24 cellular contexts compared by ENCODE assay signal in the genomic region with DNA sequence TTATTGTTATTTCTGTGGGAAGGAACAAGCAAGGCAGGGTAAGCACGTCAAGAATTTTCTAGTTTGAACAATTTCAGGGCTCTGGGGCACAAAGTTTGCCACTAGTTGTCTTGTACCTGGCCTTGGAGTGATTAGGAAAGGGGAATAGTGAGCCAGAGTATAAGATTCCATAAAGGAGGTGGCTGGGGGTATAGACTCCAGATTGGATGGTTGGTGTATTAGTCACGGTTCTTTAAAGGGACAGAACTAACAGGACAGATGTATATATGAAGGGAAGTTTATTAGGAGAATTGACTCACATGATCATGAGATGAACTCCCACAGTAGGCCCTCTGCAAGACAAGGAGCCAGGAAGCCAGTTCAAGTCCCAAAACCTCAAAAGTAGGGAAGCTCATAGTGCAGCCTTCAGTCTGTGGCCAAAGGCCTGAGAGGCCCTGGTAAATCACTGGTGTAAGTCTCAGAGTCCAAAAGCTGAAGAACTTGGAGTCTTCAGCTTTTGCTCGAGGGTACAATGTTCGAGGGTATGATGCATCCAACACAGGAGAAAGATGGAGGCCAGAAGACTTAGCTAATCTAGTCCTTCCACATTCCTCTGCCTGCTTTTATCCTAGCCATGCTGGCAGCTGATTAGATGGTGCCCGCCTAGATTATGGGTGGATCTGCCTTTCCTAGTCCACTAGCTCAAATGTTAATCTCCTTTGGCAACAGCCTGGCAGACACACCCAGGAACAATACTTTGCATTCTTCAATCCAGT. TPM values are rescaled to one million over a fixed set of nuclear protein-coding genes. Genes with fewer than 3 reads are reported as not detected.
DNase-seq lines count a peak whose midpoint lies in the region; ATAC-seq, FAIRE-seq and TF ChIP-seq lines count a peak whose summit lies in the region.
"Had no signal": no experiment of that assay in that cellular context is flagged by ENCODE, and none has a peak within 500 bp of the region (broad histone marks: within the 10 kb centered on the region; RNA-seq: fewer than 3 reads in every experiment).

No MANE protein-coding gene starts in this region.

- intact Hi-C loops in PC-3 (cut with micrococcal nuclease), result no loop called here

- H3K79me1 ChIP-seq in mesenchymal stem cell (replicated peaks; ENCODE audit: low read length, poor library complexity, severe bottlenecking), result no peaks in the 10 kb centered on the region

- H2BK5ac ChIP-seq in mesenchymal stem cell (ENCODE audit: low read depth, low read length, poor library complexity, severe bottlenecking), result no peak overlapping the region

- POLR2A ChIA-PET in PC-3 (lab: Charles Lee; ENCODE audit: unreplicated experiment), result no interaction called here

- H3K4me3 ChIP-seq in PC-3 (ENCODE audit: low read length) (no peak overlapping the region), epithelial cell of esophagus (ENCODE audit: low read length) (no peak overlapping the region), mesenchymal stem cell (ENCODE audit: insufficient read depth in 1 of 2, low read depth in 1 of 2, low read length in 2 of 2) (no peak overlapping the region)
- H3K4me3 ChIP-seq: MG63 had no signal

- peak overlapping the region; percentile 27 for H4K91ac ChIP-seq in mesenchymal stem cell (ENCODE audit: low read length)

- no peak overlapping the region for H4K8ac ChIP-seq in mesenchymal stem cell (ENCODE audit: low read length)

- H3K4me1 ChIP-seq in PC-3 (ENCODE audit: insufficient read depth, low read length), result peaks cover 5% of the 10 kb centered on the region; the same call in 1 of the 2 replicates
- no peaks in the 10 kb centered on the region for H3K4me1 ChIP-seq in mesenchymal stem cell (ENCODE audit: control insufficient read depth, insufficient read depth, low read depth, low read length)
- H3K4me1 ChIP-seq: BE2C had no signal

- H3K9me2 ChIP-seq in PC-3 (replicated peaks; ENCODE audit: low read length), result 0 out of 2 replicates have a peak, but pooled peaks cover 3% of the 10 kb centered on the region
- H3K9me2 ChIP-seq: SK-N-SH had no signal

- H3K9ac ChIP-seq in PC-3 (ENCODE audit: low read length) (no peak overlapping the region), mesenchymal stem cell (ENCODE audit: low read length) (no peak overlapping the region)
- H3K9ac ChIP-seq: SK-N-SH had no signal

- H2AFZ ChIP-seq in PC-3 (ENCODE audit: low read length), result peak overlapping the region; percentile 41; the same call in 1 of the 2 replicates
- no peak overlapping the region for H2AFZ ChIP-seq in mesenchymal stem cell (ENCODE audit: low read depth, low read length)

- no peaks in the 10 kb centered on the region for H4K20me1 ChIP-seq in PC-3 (ENCODE audit: low read length)

- H2BK12ac ChIP-seq in mesenchymal stem cell (ENCODE audit: low read length in 2 of 2), result no peak overlapping the region

- ATAC-seq in PC-3, result peak; percentile 51; the same call in 1 of the 2 replicates

- CTCF ChIA-PET in PC-3 (lab: Charles Lee), result no interaction called here

- no peak overlapping the region for H2BK15ac ChIP-seq in mesenchymal stem cell (ENCODE audit: low read depth, poor library complexity, severe bottlenecking)

- no TSS peak for BruUV-seq in PC-3 (replicated peaks; lab: Mats Ljungman, UMichigan)

- H3K36me3 ChIP-seq in PC-3 (ENCODE audit: low read depth, low read length) (no peaks in the 10 kb centered on the region), mesenchymal stem cell (ENCODE audit: control insufficient read depth in 1 of 2, insufficient read depth in 2 of 2, low read depth in 1 of 2, low read length in 2 of 2) (no peaks in the 10 kb centered on the region)
- H3K36me3 ChIP-seq: BE2C, MG63 had no signal

- no peak overlapping the region for H2BK120ac ChIP-seq in mesenchymal stem cell (ENCODE audit: low read depth, low read length)

- DNase-seq in ELR (ENCODE audit: low read depth) (peak; percentile 45), PC-3 (peak; percentile 49), epithelial cell of esophagus (ENCODE audit: low read depth) (peak; percentile 32), mesenchymal stem cell (peak; percentile 6), RCC 7860 (ENCODE audit: low spot score) (no peak), D341Med (ENCODE audit: low spot score) (no peak), NCI-H524 treated with DMSO at 0.1 percent for 48 hours (lab: John Stamatoyannopoulos, UW) (no peak)
- no peak for DNase-seq in effector CD8-positive, alpha-beta T cell (lab: John Stamatoyannopoulos, UW)
- DNase-seq: BE2C, DMS79, Kasumi-1, MG63, NCI-H1048, NCI-H1417 treated with DMSO at 0.1 percent for 48 hours, NCI-H187 treated with DMSO at 0.1 percent for 48 hours, NCI-H226, NCI-H510A treated with DMSO at 0.1 percent for 48 hours, SHP77 treated with DMSO at 0.1 percent for 48 hours, SK-N-SH had no signal

- TF ChIP-seq CTCF in PC-3 (conservative IDR thresholded peaks at IDR 0.05; ENCODE audit: low read depth, low read length) (no peak), epithelial cell of esophagus (IDR thresholded peaks at IDR 0.05; ENCODE audit: insufficient read depth, low read depth, low read length, missing control alignments) (no peak)

- H3K18ac ChIP-seq in mesenchymal stem cell (ENCODE audit: low read depth in 1 of 2, low read length in 2 of 2), result no peak overlapping the region

- no peaks in the 10 kb centered on the region for H3F3A ChIP-seq in PC-3 (ENCODE audit: low read length, unreplicated experiment)

- no peak overlapping the region for H3K23ac ChIP-seq in mesenchymal stem cell (ENCODE audit: low read length in 2 of 2)

- no peak for FAIRE-seq in RCC 7860 (lab: Jason Lieb, UNC)
- FAIRE-seq: GM12892, H1 had no signal

- peaks cover 6% of the 10 kb centered on the region; the same call in 1 of the 2 replicates for H3K27me3 ChIP-seq in PC-3 (ENCODE audit: low read length)
- H3K27me3 ChIP-seq in mesenchymal stem cell (ENCODE audit: control insufficient read depth in 1 of 2, insufficient read depth in 1 of 2, low read length in 2 of 2), result no peaks in the 10 kb centered on the region
- H3K27me3 ChIP-seq: BE2C, MG63 had no signal

- H3K14ac ChIP-seq in mesenchymal stem cell (ENCODE audit: low read length in 2 of 2), result peak overlapping the region in 1 of 2 experiments; percentile 12

- H3K27ac ChIP-seq in PC-3 (ENCODE audit: low read length), result no peak overlapping the region
- H3K27ac ChIP-seq in mesenchymal stem cell (ENCODE audit: low read length, poor library complexity, severe bottlenecking), result no peak overlapping the region

- H3K4me2 ChIP-seq in PC-3 (ENCODE audit: low read length), result peak overlapping the region; percentile 25; the same call in 1 of the 2 replicates
- no peak overlapping the region for H3K4me2 ChIP-seq in mesenchymal stem cell (ENCODE audit: low read length, poor library complexity, severe bottlenecking)
- H3K4me2 ChIP-seq: SK-N-SH had no signal

- 86% methylated on average over 5 of the region's 5 CpGs for WGBS in mesenchymal stem cell

- H3K79me2 ChIP-seq in PC-3 (ENCODE audit: low read length), result no peaks in the 10 kb centered on the region

- no peak overlapping the region for H2AK5ac ChIP-seq in mesenchymal stem cell (ENCODE audit: low read length, severe bottlenecking)

- H3K9me3 ChIP-seq in PC-3 (ENCODE audit: low read length), result no peaks in the 10 kb centered on the region
- H3K9me3 ChIP-seq in mesenchymal stem cell (ENCODE audit: control insufficient read depth, low read length), result peaks cover 9% of the 10 kb centered on the region
- H3K9me3 ChIP-seq: BE2C, MG63, SK-N-SH had no signal

- no peak overlapping the region for H3K4ac ChIP-seq in mesenchymal stem cell (ENCODE audit: low read depth in 1 of 2, low read length in 2 of 2)

RNA-seq across cellular contexts. Expression of a gene that starts 31.5 kb away (rescaled TPM):
- total RNA-seq in PC-3 (2014; rRNA removed), result 45.6 and 61.3 TPM in 2 replicates
- polyA plus RNA-seq in mesenchymal stem cell (2013, experiment 1 of 2), result 57.5 TPM
- polyA plus RNA-seq in mesenchymal stem cell (2013, experiment 2 of 2), result 57.1 TPM
- total RNA-seq: A673, G401, OCI-LY7 had no signal

Comparison
In these comparisons a context has a peak if more than half of its experiments do, and no peak if none do; other contexts are left out.
1. DNase-seq: peak in ELR (single experiment), PC-3 (single experiment), epithelial cell of esophagus (single experiment) and mesenchymal stem cell (single experiment); none in RCC 7860 (single experiment), effector CD8-positive, alpha-beta T cell (single experiment), D341Med (single experiment) and NCI-H524 treated with DMSO at 0.1 percent for 48 hours (single experiment).